ENCODE assay signal across 14 cellular contexts in the genomic region with DNA sequence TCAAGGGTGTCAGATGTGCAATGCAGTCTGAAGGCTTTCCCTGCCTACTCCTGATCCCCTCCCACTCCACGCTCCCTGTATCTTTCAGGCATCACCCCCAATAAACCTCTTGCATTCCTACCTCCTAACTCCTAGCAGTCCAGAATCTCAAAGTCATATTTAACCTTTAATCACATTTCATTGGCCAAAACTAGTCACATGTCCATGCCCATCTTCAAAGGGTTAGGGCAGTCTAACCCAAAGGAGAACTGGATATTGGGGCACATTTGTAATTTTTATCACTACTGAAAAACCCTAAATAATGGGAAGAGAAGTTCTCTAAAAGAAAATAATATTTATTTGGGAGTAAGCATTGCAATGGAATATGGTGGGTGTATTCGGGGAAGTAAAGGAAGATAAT.
"Had no signal": no experiment of that assay in that cellular context is flagged by ENCODE, and none has a peak within 500 bp of the region (broad histone marks: within the 10 kb centered on the region; RNA-seq: fewer than 3 reads in every experiment).

No MANE protein-coding gene starts in this region.

- FAIRE-seq: frontal cortex, islet of Langerhans had no signal

- H3K4me3 Mint-ChIP-seq: T-helper 17 cell had no signal

- H3K9me3 Mint-ChIP-seq: naive thymus-derived CD4-positive, alpha-beta T cell had no signal

- H3K27me3 Mint-ChIP-seq: naive thymus-derived CD4-positive, alpha-beta T cell; T-helper 17 cell had no signal

- DNase-seq: activated effector memory CD4-positive, alpha-beta T cell treated with Interleukin-2 at 50 U/mL for 16 hours; activated T-cell treated with anti-CD3 and anti-CD28 coated beads for 4 hours; heart left ventricle; naive thymus-derived CD4-positive, alpha-beta T cell; psoas muscle; right lobe of liver; spleen; stimulated activated CD4-positive, alpha-beta T cell treated with anti-CD3 and anti-CD28 coated beads, Interleukin-1b, Interleukin-23, amount 100 ng/mL, for 48 hours; stimulated activated naive CD4-positive, alpha-beta T cell; substantia nigra; T-helper 17 cell; trophoblast cell had no signal

- ATAC-seq: heart left ventricle; naive thymus-derived CD4-positive, alpha-beta T cell; psoas muscle; right lobe of liver; T-helper 17 cell had no signal

- H3K27ac Mint-ChIP-seq: T-helper 17 cell had no signal
